Comparison of ENCODE assay signal across 8 cellular contexts in the genomic region with DNA sequence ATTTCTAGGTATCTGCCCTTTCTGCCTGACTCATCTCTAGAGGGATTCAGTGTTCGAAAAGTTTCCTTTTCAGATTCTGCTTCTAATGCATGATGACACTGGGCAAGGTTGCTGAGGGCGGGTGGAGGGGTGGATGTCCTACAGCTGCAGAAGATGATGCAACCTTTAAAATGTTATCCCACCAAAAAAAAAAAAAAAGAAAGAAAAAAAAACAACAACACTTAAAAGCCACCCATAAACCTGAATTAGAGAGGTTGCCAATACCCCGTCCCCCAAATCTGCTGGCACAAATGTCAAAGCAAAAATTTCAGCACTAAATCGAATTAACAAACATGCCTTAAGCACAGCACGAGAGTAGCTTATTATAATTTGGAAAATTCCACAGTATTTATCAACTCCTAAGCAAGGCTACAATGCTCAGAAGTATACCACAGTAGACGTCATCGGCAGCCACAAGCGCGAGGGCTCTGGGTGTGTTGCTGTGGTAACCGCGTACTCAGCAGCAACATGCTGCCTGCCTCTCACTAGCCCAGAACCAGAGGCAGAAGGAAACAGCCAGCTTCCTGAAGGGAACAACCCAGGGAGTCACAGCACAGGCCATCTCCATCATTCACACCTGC.
A peak's percentile ranks its signal among the peaks of the same experiment; 100 is the strongest.
DNase-seq lines count a peak whose midpoint lies in the region; ATAC-seq lines count a peak whose summit lies in the region.

No MANE protein-coding gene starts in this region.

- peak; percentile 85 for ATAC-seq in HG03280 (IDR thresholded peaks at IDR 0.05; ENCODE audit: unreplicated experiment)
- peak; percentile 90 for ATAC-seq in T-helper 17 cell

- H3K27ac Mint-ChIP-seq in T-helper 17 cell (peak overlapping the region; percentile 99), immature natural killer cell (peak overlapping the region; percentile 95 to 99 (median 97))

- peaks cover 6% of the 10 kb centered on the region for H3K36me3 Mint-ChIP-seq in T-helper 17 cell (ENCODE audit: low read depth)
- H3K36me3 Mint-ChIP-seq in immature natural killer cell, result peaks cover 0 to 15% (median 4%) of the 10 kb centered on the region in 3 donors

- no peaks in the 10 kb centered on the region for H3K9me3 ChIP-seq in T-helper 17 cell (ENCODE audit: control insufficient read depth, low read length, poor library complexity, severe bottlenecking)

- H3K4me1 Mint-ChIP-seq in T-helper 17 cell (peaks cover 54% of the 10 kb centered on the region), immature natural killer cell (peaks cover 68 to 88% of the 10 kb centered on the region in 2 donors)

- H3K9me3 Mint-ChIP-seq in immature natural killer cell, result no peaks in the 10 kb centered on the region

- H3K27me3 Mint-ChIP-seq in T-helper 17 cell, result no peaks in the 10 kb centered on the region
- H3K27me3 Mint-ChIP-seq in immature natural killer cell (ENCODE audit: low read depth in 3 of 3), result peaks cover 11 to 18% (median 17%) of the 10 kb centered on the region in 3 donors

- H3K4me3 Mint-ChIP-seq in T-helper 17 cell (peak overlapping the region; percentile 82), immature natural killer cell (peak overlapping the region; percentile 23 to 79 (median 52))

- DNase-seq in NCI-H748 (lab: John Stamatoyannopoulos, UW; ENCODE audit: unreplicated experiment) (peak; percentile 65), NCI-H748 treated with DMSO at 0.1 percent for 48 hours (lab: John Stamatoyannopoulos, UW) (no peak), T-helper 17 cell (peak; percentile 54 to 72 (median 57)), immature natural killer cell (peak; percentile 85 to 88 (median 87)), LoVo (ENCODE audit: low spot score) (no peak)
- DNase-seq in stimulated activated CD4-positive, alpha-beta T cell treated with anti-CD3 and anti-CD28 coated beads, Interleukin-15, amount 100 ng/mL, for 48 hours (ENCODE audit: low read depth in 2 of 2), result peak; percentile 43 to 54

- peak overlapping the region; percentile 29 for H3K27ac ChIP-seq in angular gyrus (ENCODE audit: low read depth, low read length)

Comparison
In these comparisons a context has a peak if more than half of its experiments do, and no peak if none do; other contexts are left out.
1. DNase-seq: peak in NCI-H748 (single experiment), T-helper 17 cell (3 of 3), immature natural killer cell (3 of 3) and stimulated activated CD4-positive, alpha-beta T cell treated with anti-CD3 and anti-CD28 coated beads, Interleukin-15, amount 100 ng/mL, for 48 hours (2 of 2); none in NCI-H748 treated with DMSO at 0.1 percent for 48 hours (single experiment) and LoVo (single experiment).